ENCODE assay signal across 19 cellular contexts in the genomic region with DNA sequence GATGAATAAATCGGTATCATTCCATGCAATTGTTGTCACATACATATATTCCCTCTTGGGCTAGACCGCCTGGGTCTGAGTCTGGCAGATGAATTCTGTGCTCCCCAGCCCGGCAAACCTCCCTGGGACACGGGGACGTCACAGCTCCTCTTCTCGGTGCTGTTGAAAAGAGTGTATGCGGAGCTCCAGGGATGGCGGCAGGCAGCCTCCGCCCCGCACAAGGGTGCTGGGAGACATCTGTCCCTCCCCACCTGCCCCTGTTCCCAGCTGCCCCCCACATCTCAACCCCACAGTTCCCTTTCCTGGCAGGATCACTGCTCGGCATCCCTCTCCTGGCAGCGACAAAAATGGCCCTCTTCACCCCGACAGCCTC.
"Had no signal": no experiment of that assay in that cellular context is flagged by ENCODE, and none has a peak within 500 bp of the region (broad histone marks: within the 10 kb centered on the region; RNA-seq: fewer than 3 reads in every experiment).

No MANE protein-coding gene starts in this region.

- DNase-seq: activated CD4-positive, alpha-beta T cell treated with anti-CD3 and anti-CD28 coated beads, Interleukin-2, amount 50 U/mL, for 4 hours; activated CD4-positive, CD25-positive, alpha-beta regulatory T cell treated with anti-CD3 and anti-CD28 coated beads, Interleukin-2, amount 50 U/mL, for 72 hours; activated CD8-positive, alpha-beta memory T cell treated with anti-CD3 and anti-CD28 coated beads, Interleukin-2, amount 10 ng/mL, durations not matched to agents 7 days and 5 days; activated gamma-delta T cell; activated naive CD8-positive, alpha-beta T cell treated with anti-CD3 and anti-CD28 coated beads, Interleukin-2, amount 10 ng/mL, durations not matched to agents 7 days and 5 days; activated T-cell treated with anti-CD3 and anti-CD28 coated beads, Interleukin-2, amount 50 U/mL, for 4 hours; colonic mucosa; effector memory CD4-positive, alpha-beta T cell; hippocampal formation; mammary epithelial cell; occipital lobe; stimulated activated CD4-positive, alpha-beta T cell treated with anti-CD3 and anti-CD28 coated beads, Interleukin-2, amount 100 ng/mL, for 48 hours; testis had no signal

- H3K36me3 ChIP-seq: ascending aorta, cardiac muscle cell, colonic mucosa had no signal

- H3K4me3 Mint-ChIP-seq: activated CD8-positive, alpha-beta memory T cell treated with anti-CD3 and anti-CD28 coated beads, Interleukin-2, amount 10 ng/mL, durations not matched to agents 7 days and 5 days; activated naive CD8-positive, alpha-beta T cell treated with anti-CD3 and anti-CD28 coated beads, Interleukin-2, amount 10 ng/mL, durations not matched to agents 7 days and 5 days; activated T-cell treated with anti-CD3 and anti-CD28 coated beads, Interleukin-2, amount 50 U/mL, for 4 hours; natural killer cell treated with Interleukin-12 subunit alpha and Interleukin-12 subunit beta and Interleukin-15 and Interleukin-18, amount 100 ng/mL, for 72 hours; stimulated activated naive CD8-positive, alpha-beta T cell treated with anti-CD3 and anti-CD28 coated beads, Interleukin-15, Interleukin-2, amounts not matched to agents 100 ng/mL and 50 ng/mL, for 24 hours had no signal

- H3K9me3 Mint-ChIP-seq: activated naive CD8-positive, alpha-beta T cell treated with anti-CD3 and anti-CD28 coated beads, Interleukin-2, amount 10 ng/mL, durations not matched to agents 7 days and 5 days; activated T-cell treated with anti-CD3 and anti-CD28 coated beads, Interleukin-2, amount 50 U/mL, for 4 hours; natural killer cell treated with Interleukin-12 subunit alpha and Interleukin-12 subunit beta and Interleukin-15 and Interleukin-18, amount 100 ng/mL, for 72 hours; stimulated activated naive CD8-positive, alpha-beta T cell treated with anti-CD3 and anti-CD28 coated beads, Interleukin-15, Interleukin-2, amounts not matched to agents 100 ng/mL and 50 ng/mL, for 24 hours had no signal

- H3K36me3 Mint-ChIP-seq: activated CD8-positive, alpha-beta memory T cell treated with anti-CD3 and anti-CD28 coated beads, Interleukin-2, amount 10 ng/mL, durations not matched to agents 7 days and 5 days; activated naive CD8-positive, alpha-beta T cell treated with anti-CD3 and anti-CD28 coated beads, Interleukin-2, amount 10 ng/mL, durations not matched to agents 7 days and 5 days; natural killer cell treated with Interleukin-12 subunit alpha and Interleukin-12 subunit beta and Interleukin-15 and Interleukin-18, amount 100 ng/mL, for 72 hours had no signal

- ATAC-seq: activated CD8-positive, alpha-beta memory T cell treated with anti-CD3 and anti-CD28 coated beads, Interleukin-2, amount 10 ng/mL, durations not matched to agents 7 days and 5 days; activated T-cell treated with anti-CD3 and anti-CD28 coated beads, Interleukin-2, amount 50 U/mL, for 4 hours; natural killer cell treated with Interleukin-12 subunit alpha and Interleukin-12 subunit beta and Interleukin-15 and Interleukin-18, amount 100 ng/mL, for 72 hours had no signal

- H3K27ac ChIP-seq: cardiac muscle cell, colonic mucosa, epithelial cell of prostate, gastroesophageal sphincter, testis had no signal

- H3K27ac Mint-ChIP-seq: activated CD8-positive, alpha-beta memory T cell treated with anti-CD3 and anti-CD28 coated beads, Interleukin-2, amount 10 ng/mL, durations not matched to agents 7 days and 5 days; activated naive CD8-positive, alpha-beta T cell treated with anti-CD3 and anti-CD28 coated beads, Interleukin-2, amount 10 ng/mL, durations not matched to agents 7 days and 5 days; stimulated activated naive CD8-positive, alpha-beta T cell treated with anti-CD3 and anti-CD28 coated beads, Interleukin-15, Interleukin-2, amounts not matched to agents 100 ng/mL and 50 ng/mL, for 24 hours had no signal

- H3K9me3 ChIP-seq: ascending aorta, colonic mucosa, gastroesophageal sphincter, testis had no signal

- H3K4me3 ChIP-seq: ascending aorta, cardiac muscle cell, colonic mucosa, gastroesophageal sphincter, testis had no signal

- H3K27me3 ChIP-seq: ascending aorta, cardiac muscle cell, colonic mucosa, gastroesophageal sphincter, testis had no signal

- H3K27me3 Mint-ChIP-seq: activated CD8-positive, alpha-beta memory T cell treated with anti-CD3 and anti-CD28 coated beads, Interleukin-2, amount 10 ng/mL, durations not matched to agents 7 days and 5 days; activated naive CD8-positive, alpha-beta T cell treated with anti-CD3 and anti-CD28 coated beads, Interleukin-2, amount 10 ng/mL, durations not matched to agents 7 days and 5 days; natural killer cell treated with Interleukin-12 subunit alpha and Interleukin-12 subunit beta and Interleukin-15 and Interleukin-18, amount 100 ng/mL, for 72 hours; stimulated activated naive CD8-positive, alpha-beta T cell treated with anti-CD3 and anti-CD28 coated beads, Interleukin-15, Interleukin-2, amounts not matched to agents 100 ng/mL and 50 ng/mL, for 24 hours had no signal

- H3K4me1 ChIP-seq: colonic mucosa, testis had no signal
